Comparison of ENCODE assay signal across 15 cellular contexts in the genomic region with DNA sequence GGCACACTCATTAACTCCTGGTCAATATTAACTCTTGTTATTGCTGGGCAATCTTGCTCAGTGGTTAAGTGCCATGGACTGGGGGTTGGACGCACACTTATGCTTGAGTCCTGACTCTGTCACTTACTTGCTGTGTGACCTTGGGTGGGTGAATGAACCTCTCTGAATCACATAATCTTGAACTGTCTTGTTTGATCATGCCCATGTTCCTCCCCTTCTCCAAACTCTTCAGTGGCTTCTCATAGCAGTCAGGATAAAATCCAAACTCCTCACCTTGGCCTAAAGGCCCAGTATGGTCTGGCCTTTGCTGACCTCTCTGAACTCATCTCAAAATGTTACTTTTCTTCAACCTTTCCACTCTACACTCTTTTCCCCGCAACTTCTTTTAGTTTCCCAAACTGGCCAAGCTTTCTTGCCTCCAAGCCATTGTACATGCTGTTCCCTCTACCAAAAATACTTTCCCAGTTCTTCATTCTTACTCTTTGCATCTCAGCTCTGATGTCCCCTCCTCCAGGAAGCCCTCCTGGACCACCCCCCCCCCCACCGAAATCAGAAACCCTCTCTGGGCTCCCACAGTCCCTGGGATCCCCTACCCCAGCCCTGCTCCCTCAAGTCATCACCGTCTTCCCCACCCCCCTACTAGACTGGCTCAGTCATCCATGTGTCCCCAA. TPM values are rescaled to one million over a fixed set of nuclear protein-coding genes. Genes with fewer than 3 reads are reported as not detected.
DNase-seq lines count a peak whose midpoint lies in the region; ATAC-seq and TF ChIP-seq lines count a peak whose summit lies in the region.
"Had no signal": no experiment of that assay in that cellular context is flagged by ENCODE, and none has a peak within 500 bp of the region (broad histone marks: within the 10 kb centered on the region; RNA-seq: fewer than 3 reads in every experiment).

No MANE protein-coding gene starts in this region.

- H3K27me3 ChIP-seq in OCI-LY1 (ENCODE audit: insufficient read depth, low read length), result no peaks in the 10 kb centered on the region
- peaks cover 26% of the 10 kb centered on the region for H3K27me3 ChIP-seq in neural progenitor cell
- peaks cover 4% of the 10 kb centered on the region for H3K27me3 ChIP-seq in MM.1S (replicated peaks; ENCODE audit: insufficient read depth, low read length)
- H3K27me3 ChIP-seq: dorsolateral prefrontal cortex, uterus had no signal

- H3K27ac ChIP-seq in OCI-LY1 (ENCODE audit: low read depth, low read length, poor library complexity, severe bottlenecking), result peak overlapping the region; percentile 37
- no peak overlapping the region for H3K27ac ChIP-seq in neural progenitor cell
- no peak overlapping the region for H3K27ac ChIP-seq in MM.1S (ENCODE audit: low read length)
- H3K27ac ChIP-seq: uterus had no signal

- ATAC-seq in activated CD8-positive, alpha-beta memory T cell treated with anti-CD3 and anti-CD28 coated beads, Interleukin-2, amount 10 ng/mL, durations not matched to agents 7 days and 5 days, result no peak

- H3K9ac ChIP-seq in OCI-LY1 (ENCODE audit: low read length) (no peak overlapping the region; the same call in 1 of the 2 replicates), neural progenitor cell (no peak overlapping the region), MM.1S (ENCODE audit: low read length) (no peak overlapping the region)

- CTCF ChIA-PET in activated CD8-positive, alpha-beta memory T cell treated with anti-CD3 and anti-CD28 coated beads, Interleukin-2, amount 10 ng/mL, durations not matched to agents 7 days and 5 days (lab: Charles Lee), result interaction anchor here (0.9 to 5.0 kb wide), 5 partner anchors 9 to 100 kb away, joined by 3 to 65 read pairs (median 4); a partner anchor contains a TSS

- H3K9me3 ChIP-seq in OCI-LY1 (ENCODE audit: low read length) (no peaks in the 10 kb centered on the region), neural progenitor cell (ENCODE audit: low read depth) (no peaks in the 10 kb centered on the region), MM.1S (replicated peaks; ENCODE audit: insufficient read depth, low read length) (no peaks in the 10 kb centered on the region)
- H3K9me3 ChIP-seq: uterus had no signal

- no peaks in the 10 kb centered on the region for H3K27me3 Mint-ChIP-seq in activated CD8-positive, alpha-beta memory T cell treated with anti-CD3 and anti-CD28 coated beads, Interleukin-2, amount 10 ng/mL, durations not matched to agents 7 days and 5 days
- H3K27me3 Mint-ChIP-seq in chondrocyte (ENCODE audit: low read depth) (no peaks in the 10 kb centered on the region), neural progenitor cell (ENCODE audit: insufficient read depth, low read depth) (peaks cover 9% of the 10 kb centered on the region)

- H3K36me3 ChIP-seq in OCI-LY1 (ENCODE audit: insufficient read depth, low read length) (peaks cover 43% of the 10 kb centered on the region), neural progenitor cell (no peaks in the 10 kb centered on the region), MM.1S (replicated peaks; ENCODE audit: insufficient read depth, low read length) (no peaks in the 10 kb centered on the region)
- H3K36me3 ChIP-seq: uterus had no signal

- H3K4me2 ChIP-seq in OCI-LY1 (ENCODE audit: low read length), result peak overlapping the region; percentile 84
- no peak overlapping the region for H3K4me2 ChIP-seq in neural progenitor cell
- no peak overlapping the region for H3K4me2 ChIP-seq in MM.1S (ENCODE audit: low read depth, low read length)

- H4K20me1 ChIP-seq in OCI-LY1 (ENCODE audit: insufficient read depth, low read length) (no peaks in the 10 kb centered on the region), neural progenitor cell (ENCODE audit: low read depth) (peaks cover 22% of the 10 kb centered on the region), MM.1S (ENCODE audit: insufficient read depth, low read length) (no peaks in the 10 kb centered on the region)

- H3K9me2 ChIP-seq in OCI-LY1 (ENCODE audit: low read depth, low read length) (no peaks in the 10 kb centered on the region), MM.1S (replicated peaks; ENCODE audit: insufficient read depth, low read length) (no peaks in the 10 kb centered on the region)

- H3K79me2 ChIP-seq in OCI-LY1 (ENCODE audit: insufficient read depth, low read length) (no peaks in the 10 kb centered on the region), neural progenitor cell (ENCODE audit: low read depth) (no peaks in the 10 kb centered on the region), MM.1S (ENCODE audit: low read length) (no peaks in the 10 kb centered on the region)

- no peak overlapping the region for H3K4me3 ChIP-seq in OCI-LY1 (ENCODE audit: low read depth, low read length, poor library complexity, severe bottlenecking)
- H3K4me3 ChIP-seq in neural progenitor cell, result no peak overlapping the region
- H3K4me3 ChIP-seq in MM.1S (ENCODE audit: low read length), result no peak overlapping the region
- H3K4me3 ChIP-seq: uterus had no signal

- peak overlapping the region; percentile 64 for H3K4me3 Mint-ChIP-seq in activated CD8-positive, alpha-beta memory T cell treated with anti-CD3 and anti-CD28 coated beads, Interleukin-2, amount 10 ng/mL, durations not matched to agents 7 days and 5 days
- H3K4me3 Mint-ChIP-seq in chondrocyte (ENCODE audit: unreplicated experiment) (peak overlapping the region; percentile 31), neural progenitor cell (peak overlapping the region; percentile 67)

- peaks cover 17% of the 10 kb centered on the region for H3K4me1 ChIP-seq in OCI-LY1 (ENCODE audit: insufficient read depth, low read length, severe bottlenecking)
- H3K4me1 ChIP-seq in neural progenitor cell, result peaks cover 6% of the 10 kb centered on the region
- peaks cover 4% of the 10 kb centered on the region for H3K4me1 ChIP-seq in MM.1S (ENCODE audit: low read length)

- H2AFZ ChIP-seq in OCI-LY1 (ENCODE audit: low read length) (no peak overlapping the region), neural progenitor cell (replicated peaks) (no peak overlapping the region), MM.1S (ENCODE audit: low read length) (no peak overlapping the region)

- no peaks in the 10 kb centered on the region for H3K9me3 Mint-ChIP-seq in activated CD8-positive, alpha-beta memory T cell treated with anti-CD3 and anti-CD28 coated beads, Interleukin-2, amount 10 ng/mL, durations not matched to agents 7 days and 5 days (ENCODE audit: low read depth)
- no peaks in the 10 kb centered on the region for H3K9me3 Mint-ChIP-seq in chondrocyte (ENCODE audit: low read depth)
- H3K9me3 Mint-ChIP-seq in neural progenitor cell, result no peaks in the 10 kb centered on the region

- DNase-seq in activated CD8-positive, alpha-beta memory T cell treated with anti-CD3 and anti-CD28 coated beads, Interleukin-2, amount 10 ng/mL, durations not matched to agents 7 days and 5 days, result no peak
- DNase-seq in activated CD8-positive, alpha-beta memory T cell treated with anti-CD3 and anti-CD28 coated beads, Interleukin-2, amount 50 U/mL, for 4 hours, result no peak
- DNase-seq in chondrocyte (ENCODE audit: low spot score) (no peak), neural progenitor cell (ENCODE audit: low spot score) (no peak), NOMO-1 treated with DMSO at 0.1 percent for 48 hours (lab: John Stamatoyannopoulos, UW; ENCODE audit: unreplicated experiment) (no peak), MM.1S (no peak), medulla oblongata (ENCODE audit: extremely low spot score) (no peak)
- DNase-seq: ACHN; activated CD4-positive, alpha-beta T cell treated with anti-CD3 and anti-CD28 coated beads, Interleukin-2, amount 50 U/mL, for 4 hours; Calu3; dorsolateral prefrontal cortex; NCI-H226; SIG-M5; uterus had no signal

- H3K27ac Mint-ChIP-seq in activated CD8-positive, alpha-beta memory T cell treated with anti-CD3 and anti-CD28 coated beads, Interleukin-2, amount 10 ng/mL, durations not matched to agents 7 days and 5 days, result no peak overlapping the region
- H3K27ac Mint-ChIP-seq in chondrocyte (ENCODE audit: unreplicated experiment) (no peak overlapping the region), neural progenitor cell (no peak overlapping the region)

- no peaks in the 10 kb centered on the region for H3F3A ChIP-seq in OCI-LY1 (ENCODE audit: insufficient read depth, low read length)
- peaks cover 27% of the 10 kb centered on the region for H3F3A ChIP-seq in neural progenitor cell (ENCODE audit: low read depth)
- peaks cover 7% of the 10 kb centered on the region for H3F3A ChIP-seq in MM.1S (ENCODE audit: insufficient read depth, low read length)

- peaks cover 21% of the 10 kb centered on the region for H3K4me1 Mint-ChIP-seq in activated CD8-positive, alpha-beta memory T cell treated with anti-CD3 and anti-CD28 coated beads, Interleukin-2, amount 10 ng/mL, durations not matched to agents 7 days and 5 days
- H3K4me1 Mint-ChIP-seq in chondrocyte (ENCODE audit: low read depth) (peaks cover 17% of the 10 kb centered on the region), neural progenitor cell (peaks cover 20% of the 10 kb centered on the region)

- TF ChIP-seq CTCF in OCI-LY1 (IDR thresholded peaks at IDR 0.05; ENCODE audit: low read length) (no peak), chondrocyte (IDR thresholded peaks at IDR 0.05) (no peak), neural progenitor cell (IDR thresholded peaks at IDR 0.05) (no peak), MM.1S (IDR thresholded peaks at IDR 0.05; ENCODE audit: low read length) (no peak)

- peaks cover 22% of the 10 kb centered on the region for H3K36me3 Mint-ChIP-seq in activated CD8-positive, alpha-beta memory T cell treated with anti-CD3 and anti-CD28 coated beads, Interleukin-2, amount 10 ng/mL, durations not matched to agents 7 days and 5 days
- H3K36me3 Mint-ChIP-seq in chondrocyte (ENCODE audit: low read depth), result peaks cover 18% of the 10 kb centered on the region
- H3K36me3 Mint-ChIP-seq in neural progenitor cell, result peaks cover 22% of the 10 kb centered on the region

RNA-seq across cellular contexts. Expression of a gene that starts 2.4 kb away (rescaled TPM):
- total RNA-seq in activated CD8-positive, alpha-beta memory T cell treated with anti-CD3 and anti-CD28 coated beads, Interleukin-2, amount 10 ng/mL, durations not matched to agents 7 days and 5 days, result 10 to 100 TPM; 13.0 to 13.8 TPM
- total RNA-seq in chondrocyte (11.9 to 13.1 TPM (median 12.5 TPM) in 3 replicates), neural progenitor cell (ENCODE audit: low replicate concordance) (0.07 and 1.9 TPM in 2 replicates)

RNA-seq across cellular contexts. Expression of a gene that starts 14.1 kb away (rescaled TPM):
- 10 to 100 TPM; 18.9 to 19.0 TPM for total RNA-seq in activated CD8-positive, alpha-beta memory T cell treated with anti-CD3 and anti-CD28 coated beads, Interleukin-2, amount 10 ng/mL, durations not matched to agents 7 days and 5 days
- total RNA-seq in chondrocyte (24.9 to 30.5 TPM (median 28.6 TPM) in 3 replicates), neural progenitor cell (ENCODE audit: low replicate concordance) (9.8 and 34.5 TPM in 2 replicates)

RNA-seq across cellular contexts. Expression of a gene that starts 14.5 kb away (rescaled TPM):
- total RNA-seq in activated CD8-positive, alpha-beta memory T cell treated with anti-CD3 and anti-CD28 coated beads, Interleukin-2, amount 10 ng/mL, durations not matched to agents 7 days and 5 days, result under 1 TPM in 1 of 2 experiments, not detected in 1; 0.18 TPM
- total RNA-seq in chondrocyte, result not detected in 3 replicates
- not detected in 2 replicates for total RNA-seq in neural progenitor cell (ENCODE audit: low replicate concordance)
- total RNA-seq: Calu3, uterus had no signal

RNA-seq across cellular contexts. Expression of a gene that starts 35.9 kb away (rescaled TPM):
- total RNA-seq in activated CD8-positive, alpha-beta memory T cell treated with anti-CD3 and anti-CD28 coated beads, Interleukin-2, amount 10 ng/mL, durations not matched to agents 7 days and 5 days, result under 1 TPM in 1 of 2 experiments, not detected in 1; 0.14 TPM
- total RNA-seq in chondrocyte (not detected in 3 replicates), neural progenitor cell (ENCODE audit: low replicate concordance) (7.3 and 8.4 TPM in 2 replicates)
- total RNA-seq: uterus had no signal

RNA-seq across cellular contexts. Expression of a gene that starts 37.1 kb away (rescaled TPM):
- 100 to 1,000 TPM; 119 to 125 TPM for total RNA-seq in activated CD8-positive, alpha-beta memory T cell treated with anti-CD3 and anti-CD28 coated beads, Interleukin-2, amount 10 ng/mL, durations not matched to agents 7 days and 5 days
- total RNA-seq in chondrocyte, result 56.5 to 63.3 TPM (median 58.0 TPM) in 3 replicates
- 38.3 and 65.7 TPM in 2 replicates for total RNA-seq in neural progenitor cell (ENCODE audit: low replicate concordance)
